ENCODE assay signal across 16 cellular contexts in genomic region chr1:231923461-231924132, GRCh38.
DNase-seq lines count a peak whose midpoint lies in the region; ATAC-seq and TF ChIP-seq lines count a peak whose summit lies in the region.
"Had no signal": no experiment of that assay in that cellular context is flagged by ENCODE, and none has a peak within 500 bp of the region (broad histone marks: within the 10 kb centered on the region; RNA-seq: fewer than 3 reads in every experiment).

No MANE protein-coding gene starts in this region.

- DNase-seq in CD4-positive, alpha-beta T cell, result no peak
- peak; percentile 9 for DNase-seq in NCI-H146 treated with DMSO at 0.1 percent for 48 hours (lab: John Stamatoyannopoulos, UW; ENCODE audit: unreplicated experiment)
- no peak for DNase-seq in GM20000 (ENCODE audit: low spot score)
- no peak for DNase-seq in NCI-H2029 (lab: John Stamatoyannopoulos, UW)
- DNase-seq in kidney tubule cell (ENCODE audit: low spot score), result no peak
- DNase-seq in NCI-H2196 (lab: John Stamatoyannopoulos, UW; ENCODE audit: unreplicated experiment), result no peak
- DNase-seq: activated gamma-delta T cell; NCI-H2171; nephron progenitor cell; small intestine; stimulated activated naive CD8-positive, alpha-beta T cell treated with anti-CD3 and anti-CD28 coated beads, Interleukin-15, amount 100 ng/mL, for 72 hours had no signal

- H3K4me1 Mint-ChIP-seq in CD4-positive, alpha-beta T cell (ENCODE audit: low read depth), result peaks cover 64% of the 10 kb centered on the region
- peaks cover 26% of the 10 kb centered on the region for H3K4me1 Mint-ChIP-seq in nephron

- peaks cover 7% of the 10 kb centered on the region for H3K36me3 Mint-ChIP-seq in CD4-positive, alpha-beta T cell (ENCODE audit: low read depth)
- no peaks in the 10 kb centered on the region for H3K36me3 Mint-ChIP-seq in nephron (ENCODE audit: low read depth)

- intact Hi-C loops in CD4-positive, alpha-beta T cell (cut with DNase I, micrococcal nuclease), result no loop called here

- no peak for ATAC-seq in CD4-positive, alpha-beta T cell (ENCODE audit: poor library complexity)
- ATAC-seq: stimulated activated naive CD8-positive, alpha-beta T cell treated with anti-CD3 and anti-CD28 coated beads, Interleukin-15, amount 100 ng/mL, for 72 hours had no signal

- H3K27me3 ChIP-seq in CD4-positive, alpha-beta T cell (ENCODE audit: control insufficient read depth, insufficient read depth, low read length), result no peaks in the 10 kb centered on the region
- H3K27me3 ChIP-seq in ectodermal cell (ENCODE audit: control insufficient read depth, insufficient read depth, low read length, poor library complexity, severe bottlenecking), result no peaks in the 10 kb centered on the region
- H3K27me3 ChIP-seq: cardiac muscle cell, hepatocyte had no signal

- CTCF ChIA-PET in CD4-positive, alpha-beta T cell (lab: Charles Lee), result no interaction called here

- no peak overlapping the region for H3K4me3 ChIP-seq in ectodermal cell (ENCODE audit: insufficient read depth, low read depth, low read length)
- H3K4me3 ChIP-seq: cardiac muscle cell, hepatocyte, SK-N-MC had no signal

- H3K27ac ChIP-seq in CD4-positive, alpha-beta T cell (ENCODE audit: low read depth, low read length), result no peak overlapping the region
- peak overlapping the region; percentile 62 for H3K27ac ChIP-seq in ectodermal cell (ENCODE audit: insufficient read depth, low read depth, low read length, poor library complexity, severe bottlenecking)
- H3K27ac ChIP-seq: cardiac muscle cell, hepatocyte, SK-N-MC had no signal

- WGBS in ectodermal cell, 2 experiments, result 91 to 92% methylated on average over 15 of the region's 15 CpGs

- no peaks in the 10 kb centered on the region for H3K36me3 ChIP-seq in ectodermal cell (ENCODE audit: control insufficient read depth, insufficient read depth, low read length)
- H3K36me3 ChIP-seq: cardiac muscle cell had no signal

- no peaks in the 10 kb centered on the region for H3K9me3 ChIP-seq in CD4-positive, alpha-beta T cell (ENCODE audit: control insufficient read depth, low read length)
- H3K9me3 ChIP-seq in ectodermal cell (ENCODE audit: control insufficient read depth, low read length), result no peaks in the 10 kb centered on the region

- POLR2A ChIA-PET in CD4-positive, alpha-beta T cell (lab: Charles Lee), result interaction anchor here (1.4 kb wide), 1 partner anchor 8 kb away, joined by 4 read pairs; no protein-coding TSS in a partner anchor

- peaks cover 22% of the 10 kb centered on the region for H3K4me1 ChIP-seq in ectodermal cell (ENCODE audit: control insufficient read depth, insufficient read depth, low read length)

- H3K4me3 Mint-ChIP-seq in CD4-positive, alpha-beta T cell, result peak overlapping the region; percentile 16
- H3K4me3 Mint-ChIP-seq in nephron, result no peak overlapping the region
- H3K4me3 Mint-ChIP-seq: nephron progenitor cell; stimulated activated naive CD8-positive, alpha-beta T cell treated with anti-CD3 and anti-CD28 coated beads, Interleukin-15, amount 100 ng/mL, for 72 hours had no signal

- peak overlapping the region; percentile 46 for H3K27ac Mint-ChIP-seq in CD4-positive, alpha-beta T cell
- H3K27ac Mint-ChIP-seq in nephron, result peak overlapping the region; percentile 22 to 57 (median 48)
- H3K27ac Mint-ChIP-seq: stimulated activated naive CD8-positive, alpha-beta T cell treated with anti-CD3 and anti-CD28 coated beads, Interleukin-15, amount 100 ng/mL, for 72 hours had no signal

- H3K27me3 Mint-ChIP-seq in CD4-positive, alpha-beta T cell, result no peaks in the 10 kb centered on the region
- H3K27me3 Mint-ChIP-seq in nephron (ENCODE audit: low read depth), result peaks cover 2% of the 10 kb centered on the region
- H3K27me3 Mint-ChIP-seq: stimulated activated naive CD8-positive, alpha-beta T cell treated with anti-CD3 and anti-CD28 coated beads, Interleukin-15, amount 100 ng/mL, for 72 hours had no signal

- no peak for TF ChIP-seq CTCF in CD4-positive, alpha-beta T cell (IDR thresholded peaks at IDR 0.05)
- TF ChIP-seq CTCF in nephron (IDR thresholded peaks at IDR 0.05; ENCODE audit: unreplicated experiment in 3 of 3) (no peak), GM20000 (IDR thresholded peaks at IDR 0.05; ENCODE audit: extremely low read depth, missing control alignments) (no peak)

- no peaks in the 10 kb centered on the region for H3K9me3 Mint-ChIP-seq in CD4-positive, alpha-beta T cell
- H3K9me3 Mint-ChIP-seq in nephron, result no peaks in the 10 kb centered on the region
- H3K9me3 Mint-ChIP-seq: nephron progenitor cell; stimulated activated naive CD8-positive, alpha-beta T cell treated with anti-CD3 and anti-CD28 coated beads, Interleukin-15, amount 100 ng/mL, for 72 hours had no signal
